Comparison of ENCODE assay signal across 9 cellular contexts in the genomic region with DNA sequence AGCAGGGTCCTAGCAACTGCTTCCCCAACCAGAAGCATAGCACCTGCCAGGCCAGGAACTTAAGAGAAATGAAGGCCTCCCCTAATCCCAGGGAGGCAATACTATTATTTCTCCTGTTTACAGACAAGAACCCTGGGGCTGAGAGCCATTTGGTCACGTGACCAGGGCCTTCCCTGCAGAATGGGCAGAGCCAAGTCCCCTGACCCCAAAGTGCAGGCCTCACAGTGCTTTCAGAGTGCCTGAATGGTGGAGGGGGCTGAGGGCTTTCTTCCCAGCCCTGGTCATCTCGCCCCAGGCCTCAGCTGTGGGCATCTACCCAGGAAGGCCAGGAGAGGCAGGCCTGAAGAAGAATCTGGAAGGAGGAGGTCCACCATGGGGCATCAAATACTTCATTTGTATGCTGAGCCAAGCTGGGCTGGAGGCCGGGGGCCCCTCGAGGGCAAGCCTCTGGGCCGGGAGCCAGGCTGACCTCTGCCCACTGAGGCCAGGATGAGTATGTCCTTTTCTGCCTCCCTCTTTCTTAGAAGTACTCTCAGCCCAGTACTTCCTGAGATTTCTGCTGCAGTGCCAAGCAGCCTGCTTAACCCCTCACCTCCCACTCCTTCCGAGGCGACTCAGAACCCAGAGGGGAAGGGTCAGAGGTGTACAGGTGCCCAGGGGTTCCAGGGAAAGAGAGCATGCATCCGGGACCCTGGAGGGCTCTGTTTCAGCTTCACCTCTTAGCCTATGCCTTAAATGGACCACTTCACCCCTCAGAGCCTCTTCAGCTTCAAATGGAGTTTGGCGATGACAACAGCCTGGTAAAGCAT. TPM values are rescaled to one million over a fixed set of nuclear protein-coding genes. Genes with fewer than 3 reads are reported as not detected.
DNase-seq lines count a peak whose midpoint lies in the region; ATAC-seq and TF ChIP-seq lines count a peak whose summit lies in the region.
"Had no signal": no experiment of that assay in that cellular context is flagged by ENCODE, and none has a peak within 500 bp of the region (broad histone marks: within the 10 kb centered on the region; RNA-seq: fewer than 3 reads in every experiment).

No MANE protein-coding gene starts in this region.

- CTCF ChIA-PET in activated CD4-positive, alpha-beta memory T cell treated with anti-CD3 and anti-CD28 coated beads, Interleukin-2, amount 10 ng/mL, durations not matched to agents 7 days and 5 days (lab: Charles Lee) = interaction anchor here (1.4 kb wide), 1 partner anchor 10 kb away, joined by 4 read pairs; no protein-coding TSS in a partner anchor

- no peaks in the 10 kb centered on the region for H3K36me3 Mint-ChIP-seq in activated CD4-positive, alpha-beta memory T cell treated with anti-CD3 and anti-CD28 coated beads, Interleukin-2, amount 10 ng/mL, durations not matched to agents 7 days and 5 days (ENCODE audit: low read depth)
- H3K36me3 Mint-ChIP-seq in activated naive CD4-positive, alpha-beta T cell treated with anti-CD3 and anti-CD28 coated beads, Interleukin-2, amount 50 U/mL, for 72 hours = no peaks in the 10 kb centered on the region

- H3K27me3 Mint-ChIP-seq in activated CD4-positive, alpha-beta memory T cell treated with anti-CD3 and anti-CD28 coated beads, Interleukin-2, amount 10 ng/mL, durations not matched to agents 7 days and 5 days = no peaks in the 10 kb centered on the region

- H3K27me3 ChIP-seq in dorsolateral prefrontal cortex = no peaks in the 10 kb centered on the region
- no peaks in the 10 kb centered on the region for H3K27me3 ChIP-seq in thymus (ENCODE audit: control insufficient read depth, insufficient read depth)

- H3K36me3 ChIP-seq in thymus (ENCODE audit: control insufficient read depth, insufficient read depth) = no peaks in the 10 kb centered on the region

- TF ChIP-seq CTCF in dorsolateral prefrontal cortex (IDR thresholded peaks at IDR 0.05 in 54 of 56, conservative IDR thresholded peaks at IDR 0.05 in 2 of 56; ENCODE audit: low read depth in 1 of 56, partially characterized antibody in 56 of 56) = no peak

- H3K4me1 Mint-ChIP-seq in activated CD4-positive, alpha-beta memory T cell treated with anti-CD3 and anti-CD28 coated beads, Interleukin-2, amount 10 ng/mL, durations not matched to agents 7 days and 5 days = no peaks in the 10 kb centered on the region

- H3K4me3 Mint-ChIP-seq in activated CD4-positive, alpha-beta memory T cell treated with anti-CD3 and anti-CD28 coated beads, Interleukin-2, amount 10 ng/mL, durations not matched to agents 7 days and 5 days = no peak overlapping the region

- no peak overlapping the region for H3K27ac Mint-ChIP-seq in activated CD4-positive, alpha-beta memory T cell treated with anti-CD3 and anti-CD28 coated beads, Interleukin-2, amount 10 ng/mL, durations not matched to agents 7 days and 5 days
- H3K27ac Mint-ChIP-seq in activated naive CD4-positive, alpha-beta T cell treated with anti-CD3 and anti-CD28 coated beads, Interleukin-2, amount 50 U/mL, for 72 hours = no peak overlapping the region

- H3K9me3 Mint-ChIP-seq in activated CD4-positive, alpha-beta memory T cell treated with anti-CD3 and anti-CD28 coated beads, Interleukin-2, amount 10 ng/mL, durations not matched to agents 7 days and 5 days = no peaks in the 10 kb centered on the region
- no peaks in the 10 kb centered on the region for H3K9me3 Mint-ChIP-seq in activated naive CD4-positive, alpha-beta T cell treated with anti-CD3 and anti-CD28 coated beads, Interleukin-2, amount 50 U/mL, for 72 hours

- no peak for ATAC-seq in activated naive CD4-positive, alpha-beta T cell treated with anti-CD3 and anti-CD28 coated beads, Interleukin-2, amount 50 U/mL, for 72 hours
- no peak for ATAC-seq in GM21576 (IDR thresholded peaks at IDR 0.05; ENCODE audit: unreplicated experiment)

- H3K27ac ChIP-seq in dorsolateral prefrontal cortex (peak overlapping the region in 47 of 59 donors; percentile 7 to 85 (median 53)), thymus (ENCODE audit: low read depth) (peak overlapping the region; percentile 47)

- 95% methylated on average over 9 of the region's 9 CpGs for WGBS in thymus

- peaks cover 69% of the 10 kb centered on the region for H3K4me1 ChIP-seq in thymus (ENCODE audit: control insufficient read depth, insufficient read depth, low read length)

- no peak overlapping the region for H3K4me3 ChIP-seq in dorsolateral prefrontal cortex
- H3K4me3 ChIP-seq in thymus (ENCODE audit: low read length) = no peak overlapping the region

- POLR2A ChIA-PET in activated CD4-positive, alpha-beta memory T cell treated with anti-CD3 and anti-CD28 coated beads, Interleukin-2, amount 10 ng/mL, durations not matched to agents 7 days and 5 days (lab: Charles Lee) = no interaction called here

- DNase-seq in LHCN-M2 (ENCODE audit: low read depth) (peak; percentile 63), dorsolateral prefrontal cortex (no peak), mesenteric fat pad (ENCODE audit: low spot score) (peak; percentile 90)
- no peak for DNase-seq in activated CD4-positive, alpha-beta memory T cell treated with anti-CD3 and anti-CD28 coated beads, Interleukin-2, amount 10 ng/mL, durations not matched to agents 7 days and 5 days
- no peak for DNase-seq in activated naive CD4-positive, alpha-beta T cell treated with anti-CD3 and anti-CD28 coated beads, Interleukin-2, amount 50 U/mL, for 72 hours (ENCODE audit: low spot score in 2 of 2)
- no peak for DNase-seq in activated T-cell treated with anti-CD3 and anti-CD28 coated beads, Interleukin-2, amount 50 U/mL, for 48 hours
- DNase-seq: NCI-H2227 treated with DMSO at 0.1 percent for 48 hours had no signal

- H3K9me3 ChIP-seq in thymus (ENCODE audit: control insufficient read depth) = no peaks in the 10 kb centered on the region

- intact Hi-C loops in dorsolateral prefrontal cortex (cut with DNase I) = no loop called here

RNA-seq across cellular contexts. Expression of gene DUSP1, which starts 18.9 kb away (rescaled TPM):
- total RNA-seq in LHCN-M2 (2014; rRNA removed) = 87.6 and 101 TPM in 2 replicates
- 74.1 TPM for polyA plus RNA-seq in LHCN-M2 (2012)
- total RNA-seq in dorsolateral prefrontal cortex = 100 to 1,000 TPM in 26 of 120 experiments, 10 to 100 TPM in 94; 25.5 to 228 (median 63.6) TPM
- 1,666 TPM for total RNA-seq in mesenteric fat pad
- 272 TPM for polyA plus RNA-seq in thymus
- total RNA-seq in activated CD4-positive, alpha-beta memory T cell treated with anti-CD3 and anti-CD28 coated beads, Interleukin-2, amount 10 ng/mL, durations not matched to agents 7 days and 5 days = 10 to 100 TPM; 17.0 to 18.8 TPM
- total RNA-seq in activated naive CD4-positive, alpha-beta T cell treated with anti-CD3 and anti-CD28 coated beads, Interleukin-2, amount 50 U/mL, for 72 hours = 10 to 100 TPM; 12.0 to 17.6 TPM

RNA-seq across cellular contexts. Expression of gene ERGIC1, which starts 44.2 kb away (rescaled TPM):
- 152 and 158 TPM in 2 replicates for total RNA-seq in LHCN-M2 (2014; rRNA removed)
- polyA plus RNA-seq in LHCN-M2 (2012) = 184 TPM
- total RNA-seq in dorsolateral prefrontal cortex = 100 to 1,000 TPM in 4 of 120 experiments, 10 to 100 TPM in 116; 48.4 to 109 (median 68.1) TPM
- total RNA-seq in mesenteric fat pad = 201 TPM
- polyA plus RNA-seq in thymus = 69.2 TPM
- total RNA-seq in activated CD4-positive, alpha-beta memory T cell treated with anti-CD3 and anti-CD28 coated beads, Interleukin-2, amount 10 ng/mL, durations not matched to agents 7 days and 5 days = 10 to 100 TPM; 36.1 to 37.2 TPM
- 10 to 100 TPM; 37.0 to 52.9 TPM for total RNA-seq in activated naive CD4-positive, alpha-beta T cell treated with anti-CD3 and anti-CD28 coated beads, Interleukin-2, amount 50 U/mL, for 72 hours

Comparison
In these comparisons a context has a peak if more than half of its experiments do, and no peak if none do; other contexts are left out.
1. DNase-seq: peak in LHCN-M2 (single experiment) and mesenteric fat pad (single experiment); none in dorsolateral prefrontal cortex (0 of 10), activated CD4-positive, alpha-beta memory T cell treated with anti-CD3 and anti-CD28 coated beads, Interleukin-2, amount 10 ng/mL, durations not matched to agents 7 days and 5 days (single experiment), activated naive CD4-positive, alpha-beta T cell treated with anti-CD3 and anti-CD28 coated beads, Interleukin-2, amount 50 U/mL, for 72 hours (0 of 2) and activated T-cell treated with anti-CD3 and anti-CD28 coated beads, Interleukin-2, amount 50 U/mL, for 48 hours (0 of 2).